Comparison of ENCODE assay signal across 1 cellular context in genomic region chr7:93958651-93959050, GRCh38.
TF ChIP-seq lines count a peak whose summit lies in the region.

No MANE protein-coding gene starts in this region.

TF ChIP-seq in H1, 55 proteins besides CTCF, POLR2A, EP300 and RAD21:
- TF ChIP-seq MAX (IDR thresholded peaks at IDR 0.05), result no peak
- no peak for TF ChIP-seq USF2 (IDR thresholded peaks at IDR 0.05; ENCODE audit: low read length)
- TF ChIP-seq HDAC2 (IDR thresholded peaks at IDR 0.05; ENCODE audit: borderline replicate concordance in 1 of 2, low read depth in 2 of 2, low read length in 2 of 2), result no peak
- TF ChIP-seq BACH1 (IDR thresholded peaks at IDR 0.05; ENCODE audit: low read length), result no peak
- no peak for TF ChIP-seq CTBP2 (IDR thresholded peaks at IDR 0.05; ENCODE audit: borderline replicate concordance, insufficient read depth, insufficient read length, low read length)
- no peak for TF ChIP-seq TBP (IDR thresholded peaks at IDR 0.05; ENCODE audit: low read depth, low read length)
- TF ChIP-seq YY1 (IDR thresholded peaks at IDR 0.05; ENCODE audit: low read depth, low read length), result no peak
- TF ChIP-seq POLR2AphosphoS5 (IDR thresholded peaks at IDR 0.05; ENCODE audit: low read depth, low read length), result no peak
- no peak for TF ChIP-seq RNF2 (IDR thresholded peaks at IDR 0.05; ENCODE audit: borderline replicate concordance, low read depth, low read length, missing control alignments, poor library complexity, severe bottlenecking)
- no peak for TF ChIP-seq BCL11A (IDR thresholded peaks at IDR 0.05; ENCODE audit: low read depth in 2 of 2, low read length in 2 of 2)
- TF ChIP-seq TAF1 (IDR thresholded peaks at IDR 0.05; ENCODE audit: low read depth, low read length), result no peak
- no peak for TF ChIP-seq CBX5 (IDR thresholded peaks at IDR 0.05; ENCODE audit: low read depth, low read length)
- TF ChIP-seq MAFK (IDR thresholded peaks at IDR 0.05; ENCODE audit: low read depth, low read length), result no peak
- no peak for TF ChIP-seq RBBP5 (IDR thresholded peaks at IDR 0.05; ENCODE audit: borderline replicate concordance, low read depth, low read length)
- TF ChIP-seq SP1 (IDR thresholded peaks at IDR 0.05; ENCODE audit: low read depth, low read length), result no peak
- TF ChIP-seq SP2 (IDR thresholded peaks at IDR 0.05; ENCODE audit: low read length), result no peak
- no peak for TF ChIP-seq NRF1 (IDR thresholded peaks at IDR 0.05; ENCODE audit: low read depth, low read length)
- TF ChIP-seq HDAC6 (IDR thresholded peaks at IDR 0.05; ENCODE audit: low read depth, low read length), result no peak
- no peak for TF ChIP-seq SIN3A (conservative IDR thresholded peaks at IDR 0.05 in 1 of 2, IDR thresholded peaks at IDR 0.05 in 1 of 2; ENCODE audit: low read depth in 1 of 2, low read length in 2 of 2)
